ENCODE assay signal across 29 cellular contexts in the genomic region with DNA sequence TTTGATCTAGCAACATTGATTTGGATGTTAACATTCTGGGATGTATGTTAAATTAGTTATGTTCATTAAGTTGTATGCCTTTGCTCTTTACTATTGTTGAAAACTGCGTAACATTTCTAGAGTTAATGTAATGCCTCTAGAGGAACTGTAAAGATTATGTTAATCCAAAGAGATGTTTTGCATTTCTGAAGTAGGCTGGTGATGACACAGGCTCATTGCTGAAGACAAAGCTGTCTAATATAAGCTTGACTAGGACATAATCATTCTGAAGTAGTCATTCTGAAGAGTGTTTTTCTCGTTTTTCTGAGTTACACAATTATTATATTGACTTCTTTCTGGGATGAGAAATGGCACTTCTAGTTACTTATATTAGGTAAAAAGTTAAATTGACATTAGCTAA.
"Had no signal": no experiment of that assay in that cellular context is flagged by ENCODE, and none has a peak within 500 bp of the region (broad histone marks: within the 10 kb centered on the region; RNA-seq: fewer than 3 reads in every experiment).

No MANE protein-coding gene starts in this region.

- H3K9me3 ChIP-seq: adrenal gland, body of pancreas, Peyer's patch, SJCRH30, SK-N-SH had no signal

- ATAC-seq: activated T-helper 17 cell treated with anti-CD3 and anti-CD28 coated beads, Interleukin-2, amount 50 U/mL, for 72 hours; body of pancreas had no signal

- H3K36me3 ChIP-seq: adrenal gland had no signal

- H3K27me3 ChIP-seq: adrenal gland, body of pancreas, Peyer's patch, SJCRH30 had no signal

- H3K9me2 ChIP-seq: SK-N-SH had no signal

- H3K4me1 ChIP-seq: adrenal gland, Peyer's patch, SJCRH30 had no signal

- H3K27me3 Mint-ChIP-seq: activated CD4-positive, alpha-beta memory T cell treated with anti-CD3 and anti-CD28 coated beads for 36 hours; activated CD4-positive, alpha-beta T cell treated with anti-CD3 and anti-CD28 coated beads, Interleukin-2, amount 10 ng/mL, durations not matched to agents 7 days and 5 days; activated naive CD4-positive, alpha-beta T cell treated with anti-CD3 and anti-CD28 coated beads, Interleukin-2, amount 10 ng/mL, durations not matched to agents 7 days and 5 days; activated naive CD8-positive, alpha-beta T cell treated with anti-CD3 and anti-CD28 coated beads for 36 hours; activated T-helper 17 cell treated with anti-CD3 and anti-CD28 coated beads, Interleukin-2, amount 50 U/mL, for 72 hours; central memory CD8-positive, alpha-beta T cell had no signal

- H3K4me1 Mint-ChIP-seq: activated T-helper 17 cell treated with anti-CD3 and anti-CD28 coated beads, Interleukin-2, amount 50 U/mL, for 72 hours had no signal

- H3K27ac ChIP-seq: adrenal gland, body of pancreas, Peyer's patch, RWPE1, SJCRH30, VCaP had no signal

- H3K4me3 ChIP-seq: adrenal gland, body of pancreas, Peyer's patch, SJCRH30 had no signal

- H3K9ac ChIP-seq: SK-N-SH had no signal

- H3K4me2 ChIP-seq: SK-N-SH had no signal

- H3K4me3 Mint-ChIP-seq: activated CD4-positive, alpha-beta memory T cell treated with anti-CD3 and anti-CD28 coated beads for 36 hours; activated CD4-positive, alpha-beta T cell treated with anti-CD3 and anti-CD28 coated beads, Interleukin-2, amount 10 ng/mL, durations not matched to agents 7 days and 5 days; activated naive CD4-positive, alpha-beta T cell treated with anti-CD3 and anti-CD28 coated beads, Interleukin-2, amount 10 ng/mL, durations not matched to agents 7 days and 5 days; activated naive CD8-positive, alpha-beta T cell treated with anti-CD3 and anti-CD28 coated beads for 36 hours; activated T-helper 17 cell treated with anti-CD3 and anti-CD28 coated beads, Interleukin-2, amount 50 U/mL, for 72 hours; central memory CD8-positive, alpha-beta T cell had no signal

- H3K27ac Mint-ChIP-seq: activated CD4-positive, alpha-beta memory T cell treated with anti-CD3 and anti-CD28 coated beads for 36 hours; activated CD4-positive, alpha-beta T cell treated with anti-CD3 and anti-CD28 coated beads, Interleukin-2, amount 10 ng/mL, durations not matched to agents 7 days and 5 days; activated naive CD4-positive, alpha-beta T cell treated with anti-CD3 and anti-CD28 coated beads, Interleukin-2, amount 10 ng/mL, durations not matched to agents 7 days and 5 days; activated naive CD8-positive, alpha-beta T cell treated with anti-CD3 and anti-CD28 coated beads for 36 hours; activated T-helper 17 cell treated with anti-CD3 and anti-CD28 coated beads, Interleukin-2, amount 50 U/mL, for 72 hours had no signal

- DNase-seq: activated CD4-positive, alpha-beta memory T cell treated with anti-CD3 and anti-CD28 coated beads for 36 hours; activated CD4-positive, alpha-beta T cell treated with anti-CD3 and anti-CD28 coated beads, Interleukin-2, amount 10 ng/mL, durations not matched to agents 7 days and 5 days; activated CD4-positive, CD25-positive, alpha-beta regulatory T cell; activated CD8-positive, alpha-beta memory T cell treated with anti-CD3 and anti-CD28 coated beads for 24 hours; activated gamma-delta T cell treated with Interleukin-2 at 50 U/mL for 16 hours; activated naive CD4-positive, alpha-beta T cell treated with anti-CD3 and anti-CD28 coated beads, Interleukin-2, amount 10 ng/mL, durations not matched to agents 7 days and 5 days; activated naive CD8-positive, alpha-beta T cell treated with anti-CD3 and anti-CD28 coated beads for 36 hours; activated T-cell treated with anti-CD3 and anti-CD28 coated beads, Interleukin-2, amount 50 U/mL, for 48 hours; adrenal gland; aorta; body of pancreas; Karpas-422; NCI-H1105 treated with DMSO at 0.1 percent for 48 hours; NCI-H1436 treated with DMSO at 0.1 percent for 48 hours; NCI-H187; NCI-H2081; NCI-H2227 treated with DMSO at 0.1 percent for 48 hours; NCI-H446 treated with DMSO at 0.1 percent for 48 hours; NCI-H526 treated with DMSO at 0.1 percent for 48 hours; NCI-H82; Peyer's patch; Right ventricle myocardium superior; SJCRH30; SK-N-SH; T-helper 1 cell had no signal

- H3K9me3 Mint-ChIP-seq: activated CD4-positive, alpha-beta memory T cell treated with anti-CD3 and anti-CD28 coated beads for 36 hours; activated CD4-positive, alpha-beta T cell treated with anti-CD3 and anti-CD28 coated beads, Interleukin-2, amount 10 ng/mL, durations not matched to agents 7 days and 5 days; activated naive CD4-positive, alpha-beta T cell treated with anti-CD3 and anti-CD28 coated beads, Interleukin-2, amount 10 ng/mL, durations not matched to agents 7 days and 5 days; activated T-helper 17 cell treated with anti-CD3 and anti-CD28 coated beads, Interleukin-2, amount 50 U/mL, for 72 hours; central memory CD8-positive, alpha-beta T cell had no signal
